26 cellular contexts compared by ENCODE assay signal in genomic region chr6:134223761-134224445, GRCh38.
DNase-seq lines count a peak whose midpoint lies in the region; ATAC-seq, FAIRE-seq and TF ChIP-seq lines count a peak whose summit lies in the region.
"Had no signal": no experiment of that assay in that cellular context is flagged by ENCODE, and none has a peak within 500 bp of the region (broad histone marks: within the 10 kb centered on the region; RNA-seq: fewer than 3 reads in every experiment).

No MANE protein-coding gene starts in this region.

- H3K4me2 ChIP-seq in mammary epithelial cell (ENCODE audit: insufficient read depth, low read depth, low read length): no peak overlapping the region

- dilution Hi-C loops in mammary epithelial cell (cut with HindIII; ENCODE audit: low sequenced_read_pairs): no loop called here

- no peaks in the 10 kb centered on the region for H3K79me2 ChIP-seq in mammary epithelial cell (ENCODE audit: insufficient read depth, low read length)

- TF ChIP-seq CTCF in chondrocyte (IDR thresholded peaks at IDR 0.05) (no peak), kidney (IDR thresholded peaks at IDR 0.05; ENCODE audit: borderline replicate concordance, extremely low read depth, insufficient read depth) (no peak), mammary epithelial cell (conservative IDR thresholded peaks at IDR 0.05 in 1 of 2, IDR thresholded peaks at IDR 0.05 in 1 of 2; ENCODE audit: extremely low read depth in 1 of 2, insufficient read depth in 1 of 2, low read depth in 1 of 2, low read length in 2 of 2) (no peak)

- H3K9ac ChIP-seq in kidney (ENCODE audit: low read length in 2 of 2) (no peak overlapping the region), mammary epithelial cell (ENCODE audit: insufficient read depth, low read length) (no peak overlapping the region)

- H4K20me1 ChIP-seq in mammary epithelial cell (ENCODE audit: insufficient read depth, low read length): no peaks in the 10 kb centered on the region

- peak; percentile 17 for FAIRE-seq in kidney (lab: Jason Lieb, UNC)
- FAIRE-seq: H1 had no signal

- H3K4me3 Mint-ChIP-seq in chondrocyte (ENCODE audit: unreplicated experiment): no peak overlapping the region
- H3K4me3 Mint-ChIP-seq: B cell; effector memory CD8-positive, alpha-beta T cell; naive thymus-derived CD8-positive, alpha-beta T cell; stimulated activated naive CD8-positive, alpha-beta T cell treated with anti-CD3 and anti-CD28 coated beads, Interleukin-15, amount 100 ng/mL, for 72 hours; T-helper 1 cell treated with Interleukin-12 subunit alpha and Interleukin-12 subunit beta and Interleukin-4 antibody, amounts not matched to agents 30 μg/mL and 1 μg/mL, for 36 hours had no signal

- H3K36me3 ChIP-seq in kidney (ENCODE audit: control insufficient read depth in 1 of 2, insufficient read depth in 2 of 2, low read length in 2 of 2) (no peaks in the 10 kb centered on the region), mammary epithelial cell (ENCODE audit: insufficient read depth, low read length) (no peaks in the 10 kb centered on the region)
- H3K36me3 ChIP-seq: breast epithelium, colonic mucosa, esophagus muscularis mucosa, Peyer's patch, SJCRH30, tibial artery had no signal

- intact Hi-C loops in kidney (cut with DNase I) (no loop called here), mammary epithelial cell (cut with micrococcal nuclease) (no loop called here)

- H3K27ac ChIP-seq in kidney (ENCODE audit: low read depth in 2 of 2, low read length in 2 of 2) (peak overlapping the region in 1 of 2 donors; percentile 8), mammary epithelial cell (ENCODE audit: insufficient read depth, low read depth, low read length) (no peak overlapping the region)
- H3K27ac ChIP-seq: breast epithelium, colonic mucosa, esophagus muscularis mucosa, Peyer's patch, SJCRH30, tibial artery had no signal

- H3K36me3 Mint-ChIP-seq in chondrocyte (ENCODE audit: low read depth): no peaks in the 10 kb centered on the region
- H3K36me3 Mint-ChIP-seq: naive thymus-derived CD8-positive, alpha-beta T cell had no signal

- H3K4me3 ChIP-seq in kidney (ENCODE audit: low read length in 2 of 2): no peak overlapping the region
- no peak overlapping the region for H3K4me3 ChIP-seq in mammary epithelial cell (replicated peaks in 1 of 3; ENCODE audit: insufficient read depth in 1 of 3, low read depth in 2 of 3, low read length in 3 of 3)
- H3K4me3 ChIP-seq: breast epithelium, colonic mucosa, esophagus muscularis mucosa, Peyer's patch, SJCRH30, tibial artery had no signal

- WGBS in mammary epithelial cell (ENCODE audit: low coverage, missing lambda C conversion rate): 67% methylated on average over 4 of the region's 4 CpGs

- peaks cover 7% of the 10 kb centered on the region for H3K4me1 Mint-ChIP-seq in chondrocyte (ENCODE audit: low read depth)
- H3K4me1 Mint-ChIP-seq: B cell had no signal

- H3K4me1 ChIP-seq in kidney (ENCODE audit: control insufficient read depth in 1 of 2, insufficient read depth in 1 of 2, low read depth in 1 of 2, low read length in 2 of 2): no peaks in the 10 kb centered on the region
- H3K4me1 ChIP-seq in mammary epithelial cell (ENCODE audit: insufficient read depth, low read length): no peaks in the 10 kb centered on the region
- H3K4me1 ChIP-seq: breast epithelium, colonic mucosa, esophagus muscularis mucosa, Peyer's patch, SJCRH30, tibial artery had no signal

- ATAC-seq in HG02798 (IDR thresholded peaks at IDR 0.05; ENCODE audit: poor library complexity, unreplicated experiment): no peak
- ATAC-seq: effector memory CD8-positive, alpha-beta T cell; left ventricle myocardium superior; naive thymus-derived CD8-positive, alpha-beta T cell; stimulated activated naive CD8-positive, alpha-beta T cell treated with anti-CD3 and anti-CD28 coated beads, Interleukin-15, amount 100 ng/mL, for 72 hours had no signal

- H3K27me3 Mint-ChIP-seq in chondrocyte (ENCODE audit: low read depth): no peaks in the 10 kb centered on the region
- H3K27me3 Mint-ChIP-seq: B cell; effector memory CD8-positive, alpha-beta T cell; naive thymus-derived CD8-positive, alpha-beta T cell; stimulated activated naive CD8-positive, alpha-beta T cell treated with anti-CD3 and anti-CD28 coated beads, Interleukin-15, amount 100 ng/mL, for 72 hours had no signal

- H3K9me3 Mint-ChIP-seq in chondrocyte (ENCODE audit: low read depth): no peaks in the 10 kb centered on the region
- H3K9me3 Mint-ChIP-seq: effector memory CD8-positive, alpha-beta T cell; naive thymus-derived CD8-positive, alpha-beta T cell; stimulated activated naive CD8-positive, alpha-beta T cell treated with anti-CD3 and anti-CD28 coated beads, Interleukin-15, amount 100 ng/mL, for 72 hours; T-helper 1 cell treated with Interleukin-12 subunit alpha and Interleukin-12 subunit beta and Interleukin-4 antibody, amounts not matched to agents 30 μg/mL and 1 μg/mL, for 36 hours had no signal

- no peak overlapping the region for H2AFZ ChIP-seq in mammary epithelial cell (ENCODE audit: low read depth, low read length)

- BruUV-seq in mammary epithelial cell (replicated peaks; lab: Mats Ljungman, UMichigan): no TSS peak

- H3K9me3 ChIP-seq in kidney (ENCODE audit: control insufficient read depth in 1 of 2, low read length in 2 of 2) (no peaks in the 10 kb centered on the region), mammary epithelial cell (replicated peaks; ENCODE audit: insufficient read depth, low read length) (no peaks in the 10 kb centered on the region)
- H3K9me3 ChIP-seq: breast epithelium, colonic mucosa, esophagus muscularis mucosa, Peyer's patch, SJCRH30, tibial artery had no signal

- DNase-seq in HS-5 (ENCODE audit: low read depth): peak; percentile 3
- DNase-seq in chondrocyte (ENCODE audit: low spot score): no peak
- DNase-seq in kidney: no peak
- no peak for DNase-seq in NCI-H2081 (lab: John Stamatoyannopoulos, UW)
- no peak for DNase-seq in mammary epithelial cell
- DNase-seq in occipital lobe (lab: John Stamatoyannopoulos, UW): no peak
- DNase-seq: activated gamma-delta T cell treated with Interleukin-2 at 50 U/mL for 16 hours; activated T-cell treated with anti-CD3 and anti-CD28 coated beads, Interleukin-2, amount 50 U/mL, for 1 hour; colonic mucosa; effector memory CD8-positive, alpha-beta T cell; left ventricle myocardium superior; midbrain; naive thymus-derived CD8-positive, alpha-beta T cell; NCI-H1694 treated with DMSO at 0.1 percent for 48 hours; NCI-H524 treated with DMSO at 0.1 percent for 48 hours; Peyer's patch; SJCRH30; stimulated activated CD4-positive, alpha-beta T cell treated with anti-CD3 and anti-CD28 coated beads, Interleukin-12 subunit alpha, Interleukin-12 subunit beta, amount 100 ng/mL, for 4 hours; stimulated activated naive CD8-positive, alpha-beta T cell treated with anti-CD3 and anti-CD28 coated beads, Interleukin-15, amount 100 ng/mL, for 72 hours; tibial artery had no signal

- in situ Hi-C loops in mammary epithelial cell (cut with MboI; ENCODE audit: low sequenced_read_pairs in 2 of 2): no loop called here

- H3K27ac Mint-ChIP-seq in chondrocyte (ENCODE audit: unreplicated experiment): peak overlapping the region; percentile 6
- H3K27ac Mint-ChIP-seq: B cell; effector memory CD8-positive, alpha-beta T cell; naive thymus-derived CD8-positive, alpha-beta T cell; stimulated activated naive CD8-positive, alpha-beta T cell treated with anti-CD3 and anti-CD28 coated beads, Interleukin-15, amount 100 ng/mL, for 72 hours; T-helper 1 cell treated with Interleukin-12 subunit alpha and Interleukin-12 subunit beta and Interleukin-4 antibody, amounts not matched to agents 30 μg/mL and 1 μg/mL, for 36 hours had no signal

- CTCF ChIA-PET in mammary epithelial cell (lab: Charles Lee; ENCODE audit: low non-redundant PET): no interaction called here

- no peaks in the 10 kb centered on the region for H3K27me3 ChIP-seq in mammary epithelial cell (ENCODE audit: insufficient read depth, low read length)
- H3K27me3 ChIP-seq: breast epithelium, colonic mucosa, esophagus muscularis mucosa, Peyer's patch, SJCRH30, tibial artery had no signal
